ENCODE assay signal across 8 cellular contexts in the genomic region with DNA sequence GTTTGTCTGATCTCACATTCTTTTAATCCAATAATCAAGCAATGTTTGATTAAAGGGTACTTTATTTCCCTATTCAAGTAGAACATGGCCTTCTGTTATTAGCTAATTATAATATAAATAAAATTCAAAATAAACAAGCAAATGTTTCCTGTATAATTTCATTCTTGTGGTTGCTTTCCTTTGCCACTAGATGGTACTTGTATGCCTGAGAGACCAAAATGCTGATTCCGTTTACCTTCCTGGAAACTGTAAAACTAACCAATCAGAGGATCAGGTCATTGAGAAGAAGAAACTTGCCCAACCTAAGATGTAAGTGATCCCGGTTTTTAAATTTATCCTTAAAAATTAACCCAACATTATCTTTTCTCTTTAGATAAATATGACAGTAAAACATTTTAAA. TPM values are rescaled to one million over a fixed set of nuclear protein-coding genes. Genes with fewer than 3 reads are reported as not detected.
DNase-seq lines count a peak whose midpoint lies in the region; ATAC-seq and TF ChIP-seq lines count a peak whose summit lies in the region.

No MANE protein-coding gene starts in this region.

- H3K27ac ChIP-seq in Panc1 (ENCODE audit: low read length) (no peak overlapping the region), upper lobe of right lung (no peak overlapping the region)

- no peaks in the 10 kb centered on the region for H3K27me3 ChIP-seq in Panc1 (ENCODE audit: control insufficient read depth, insufficient read depth, low read length)
- H3K27me3 ChIP-seq in upper lobe of right lung = no peaks in the 10 kb centered on the region

- in situ Hi-C loops in Panc1 (cut with HindIII; ENCODE audit: low pct_unique_long_range_greater_than_20kb, low sequenced_read_pairs) = no loop called here

- ATAC-seq in GM18867 (IDR thresholded peaks at IDR 0.05; ENCODE audit: unreplicated experiment) (peak; percentile 69), Panc1 (no peak), upper lobe of right lung (peak; percentile 32), HG02970 (IDR thresholded peaks at IDR 0.05; ENCODE audit: low FRiP score, unreplicated experiment) (no peak)
- ATAC-seq in activated CD4-positive, CD25-positive, alpha-beta regulatory T cell treated with anti-CD3 and anti-CD28 coated beads, Interleukin-2, amount 50 U/mL, for 24 hours = no peak

- intact Hi-C loops in Panc1 (cut with micrococcal nuclease; ENCODE audit: unreplicated experiment) = no loop called here
- intact Hi-C loops in upper lobe of right lung (cut with DNase I) = loop anchor here (10.0 kb wide), 1 partner anchor 190 kb away; no protein-coding TSS in a partner anchor

- BruUV-seq in Panc1 (replicated peaks; lab: Mats Ljungman, UMichigan) = no TSS peak

- H3K9me3 ChIP-seq in Panc1 (ENCODE audit: control insufficient read depth, insufficient read depth, low read depth, low read length) (peaks cover 11% of the 10 kb centered on the region), upper lobe of right lung (no peaks in the 10 kb centered on the region)

- POLR2A ChIA-PET in Panc1 (lab: Charles Lee) = interaction anchor here (0.5 kb wide), 1 partner anchor 35 kb away, joined by 4 read pairs; no protein-coding TSS in a partner anchor

- TF ChIP-seq CTCF in AG09319 (IDR thresholded peaks at IDR 0.05; ENCODE audit: low read depth, low read length) (peak; percentile 51), Panc1 (IDR thresholded peaks at IDR 0.05) (peak; percentile 50; the same call in 1 of the 2 replicates), foreskin fibroblast (IDR thresholded peaks at IDR 0.05; ENCODE audit: low read depth, low read length) (peak; percentile 49), upper lobe of right lung (IDR thresholded peaks at IDR 0.05) (peak; percentile 45)

- H3K4me1 ChIP-seq in Panc1 (ENCODE audit: control insufficient read depth, insufficient read depth, low read length) (no peaks in the 10 kb centered on the region), upper lobe of right lung (no peaks in the 10 kb centered on the region)

- H3K4me3 ChIP-seq in Panc1 (ENCODE audit: low read depth in 2 of 2, low read length in 2 of 2) (no peak overlapping the region), foreskin fibroblast (ENCODE audit: low read depth in 1 of 2, low read length in 2 of 2) (no peak overlapping the region), upper lobe of right lung (no peak overlapping the region)

- CTCF ChIA-PET in Panc1 (lab: Charles Lee) = interaction anchor here (0.7 to 0.9 kb wide), 2 partner anchors 49 to 60 kb away, joined by 4 to 5 read pairs; no protein-coding TSS in a partner anchor

- H3K36me3 ChIP-seq in Panc1 (ENCODE audit: control insufficient read depth, insufficient read depth, low read length) = no peaks in the 10 kb centered on the region
- no peaks in the 10 kb centered on the region for H3K36me3 ChIP-seq in upper lobe of right lung

- DNase-seq in AG09319 (ENCODE audit: extremely low read depth, low read depth) (no peak), Panc1 (ENCODE audit: low read depth, low spot score) (no peak), foreskin fibroblast (peak; percentile 2 to 54), upper lobe of right lung (no peak)
- no peak for DNase-seq in activated T-cell treated with anti-CD3 and anti-CD28 coated beads, Interleukin-2, amount 50 U/mL, for 1 hour

RNA-seq across cellular contexts. Expression of a gene that starts 8.1 kb away (rescaled TPM):
- 13.3 TPM for total RNA-seq in Panc1 (2021; ENCODE audit: unreplicated experiment)
- 6.5 TPM for polyA plus RNA-seq in Panc1 (2012; ENCODE audit: insufficient read length)
- total RNA-seq in upper lobe of right lung = 20.7 TPM

Comparison
In these comparisons a context has a peak if more than half of its experiments do, and no peak if none do; other contexts are left out.
1. DNase-seq: peak in foreskin fibroblast (2 of 2); none in AG09319 (single experiment), Panc1 (single experiment), upper lobe of right lung (single experiment) and activated T-cell treated with anti-CD3 and anti-CD28 coated beads, Interleukin-2, amount 50 U/mL, for 1 hour (single experiment).
2. ATAC-seq: peak in GM18867 (single experiment) and upper lobe of right lung (single experiment); none in Panc1 (single experiment), activated CD4-positive, CD25-positive, alpha-beta regulatory T cell treated with anti-CD3 and anti-CD28 coated beads, Interleukin-2, amount 50 U/mL, for 24 hours (0 of 2) and HG02970 (single experiment).
3. Peak in every context shown above with its lines, with median percentiles within 50 percentile points of each other: CTCF ChIP-seq.